8 cellular contexts compared by ENCODE assay signal in the genomic region with DNA sequence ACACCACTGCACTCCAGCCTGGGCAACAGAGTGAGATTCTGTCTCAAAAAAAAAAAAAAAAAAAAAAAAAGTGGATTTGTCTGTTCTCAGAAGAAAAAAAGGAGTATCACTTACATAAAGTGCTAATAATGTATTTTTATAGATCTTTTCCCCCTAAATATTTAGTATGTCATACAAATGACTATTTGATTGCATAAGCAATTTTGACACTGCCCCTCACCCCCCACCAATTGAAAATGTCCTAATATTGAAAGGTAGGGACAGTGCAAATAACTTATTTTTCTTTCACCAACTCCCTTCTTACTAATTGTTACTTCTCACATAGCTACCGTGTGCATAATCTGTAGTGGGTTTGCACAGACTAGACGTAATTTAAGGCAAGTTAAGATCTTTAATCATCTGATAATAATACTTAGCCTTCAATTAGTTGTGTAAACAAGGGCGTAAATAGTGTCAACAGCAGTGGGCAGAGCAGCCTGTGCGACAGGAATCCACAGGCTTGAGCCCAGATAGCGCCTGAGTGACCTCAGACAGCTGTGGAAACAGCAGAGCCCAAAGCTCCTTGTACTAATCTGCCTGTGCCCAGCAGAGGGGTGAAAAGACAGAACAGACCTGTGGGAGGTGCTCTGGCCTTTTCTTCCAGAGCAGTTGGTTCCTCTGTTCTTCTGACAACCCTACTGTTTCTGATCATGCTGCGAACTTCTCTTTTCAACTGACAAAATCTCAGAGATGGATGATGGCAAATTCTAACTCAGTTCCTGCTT. TPM values are rescaled to one million over a fixed set of nuclear protein-coding genes. Genes with fewer than 3 reads are reported as not detected.
A peak's percentile ranks its signal among the peaks of the same experiment; 100 is the strongest.
DNase-seq lines count a peak whose midpoint lies in the region; ATAC-seq and TF ChIP-seq lines count a peak whose summit lies in the region.

No MANE protein-coding gene starts in this region.

- H3K4me3 ChIP-seq in AG04449 (ENCODE audit: low read depth, low read length) (no peak overlapping the region), GM12864 (ENCODE audit: low read depth, low read length) (no peak overlapping the region), gastrocnemius medialis (no peak overlapping the region)

- POLR2A ChIA-PET in AG04449 (lab: Yijun Ruan, JAX), result interaction anchor here (0.6 kb wide), 1 partner anchor 13 kb away, joined by 3 read pairs; no protein-coding TSS in a partner anchor
- POLR2A ChIA-PET in activated CD8-positive, alpha-beta T cell treated with anti-CD3 and anti-CD28 coated beads for 36 hours (lab: Charles Lee), result interaction anchor here (0.7 to 0.8 kb wide), 4 partner anchors 15 to 66 kb away, joined by 3 to 4 read pairs (median 3); no protein-coding TSS in a partner anchor

- H3K27ac ChIP-seq in gastrocnemius medialis, result peak overlapping the region; percentile 54 to 80 (median 66)

- intact Hi-C loops in activated CD8-positive, alpha-beta T cell treated with anti-CD3 and anti-CD28 coated beads for 36 hours (cut with micrococcal nuclease), result loop anchor here (2.0 to 5.0 kb wide), 2 partner anchors 59 to 83 kb away; no protein-coding TSS in a partner anchor
- intact Hi-C loops in gastrocnemius medialis (cut with DNase I; ENCODE audit: low total_unique reads), result loop anchor here (1.0 to 2.0 kb wide), 3 partner anchors 13 to 58 kb away; no protein-coding TSS in a partner anchor

- H3K27me3 Mint-ChIP-seq in activated CD8-positive, alpha-beta T cell treated with anti-CD3 and anti-CD28 coated beads for 36 hours, result peaks cover 2% of the 10 kb centered on the region

- H3K9me3 Mint-ChIP-seq in activated CD8-positive, alpha-beta T cell treated with anti-CD3 and anti-CD28 coated beads for 36 hours, result no peaks in the 10 kb centered on the region

- H3K4me3 Mint-ChIP-seq in activated CD8-positive, alpha-beta T cell treated with anti-CD3 and anti-CD28 coated beads for 36 hours, result no peak overlapping the region

- in situ Hi-C loops in gastrocnemius medialis (cut with MboI; ENCODE audit: low sequenced_read_pairs in 4 of 4), result loop anchor here (5.0 to 10.0 kb wide), 4 partner anchors 49 to 63 kb away; a partner anchor contains a TSS

- no peak for TF ChIP-seq POLR2A in gastrocnemius medialis (IDR thresholded peaks at IDR 0.05)

- H3K9me3 ChIP-seq in gastrocnemius medialis, result no peaks in the 10 kb centered on the region

- no peak overlapping the region for H3K27ac Mint-ChIP-seq in activated CD8-positive, alpha-beta T cell treated with anti-CD3 and anti-CD28 coated beads for 36 hours

- H3K27me3 ChIP-seq in gastrocnemius medialis, result no peaks in the 10 kb centered on the region

- CTCF ChIA-PET in AG04449 (lab: Yijun Ruan, JAX), result interaction anchor here (0.9 to 11.0 kb wide), 4 partner anchors 21 to 82 kb away, joined by 3 to 148 read pairs (median 4); no protein-coding TSS in a partner anchor
- CTCF ChIA-PET in activated CD8-positive, alpha-beta T cell treated with anti-CD3 and anti-CD28 coated beads for 36 hours (lab: Charles Lee), result interaction anchor here (0.6 to 12.2 kb wide), 19 partner anchors 9 to 86 kb away, joined by 3 to 179 read pairs (median 4); a partner anchor contains a TSS

- peaks cover 7% of the 10 kb centered on the region for H3K36me3 Mint-ChIP-seq in activated CD8-positive, alpha-beta T cell treated with anti-CD3 and anti-CD28 coated beads for 36 hours (ENCODE audit: low read depth)

- DNase-seq in AG04449 (ENCODE audit: low read depth, low spot score) (no peak), GM12864 (ENCODE audit: low read depth) (peak; percentile 51), NCI-H748 treated with DMSO at 0.1 percent for 48 hours (lab: John Stamatoyannopoulos, UW) (peak; percentile 75), fibroblast of peridontal ligament (ENCODE audit: extremely low read depth) (peak; percentile 60), gastrocnemius medialis (peak; percentile 71 to 81)
- DNase-seq in activated CD8-positive, alpha-beta T cell treated with anti-CD3 and anti-CD28 coated beads for 36 hours, result peak; percentile 70

- no peaks in the 10 kb centered on the region for H3K36me3 ChIP-seq in gastrocnemius medialis

- peak; percentile 30 for ATAC-seq in HG02938 (IDR thresholded peaks at IDR 0.05; ENCODE audit: unreplicated experiment)
- ATAC-seq in activated CD8-positive, alpha-beta T cell treated with anti-CD3 and anti-CD28 coated beads for 36 hours, result peak; percentile 43
- ATAC-seq in gastrocnemius medialis, result peak; percentile 59 to 66
- no peak for ATAC-seq in GM19035 (IDR thresholded peaks at IDR 0.05; ENCODE audit: unreplicated experiment)

- H3K4me1 Mint-ChIP-seq in activated CD8-positive, alpha-beta T cell treated with anti-CD3 and anti-CD28 coated beads for 36 hours (ENCODE audit: low read depth), result peaks cover 25% of the 10 kb centered on the region

- peaks cover 9 to 12% of the 10 kb centered on the region in 2 donors for H3K4me1 ChIP-seq in gastrocnemius medialis

- TF ChIP-seq CTCF in AG04449 (IDR thresholded peaks at IDR 0.05; ENCODE audit: insufficient read depth, low read length, missing control alignments), result peak; percentile 10
- peak; percentile 78 for TF ChIP-seq CTCF in GM12864 (IDR thresholded peaks at IDR 0.05; ENCODE audit: low read depth, low read length, missing control alignments)
- TF ChIP-seq CTCF in activated CD8-positive, alpha-beta T cell treated with anti-CD3 and anti-CD28 coated beads for 36 hours (IDR thresholded peaks at IDR 0.05), result peak; percentile 65
- TF ChIP-seq CTCF in gastrocnemius medialis (IDR thresholded peaks at IDR 0.05 in 4 of 5, conservative IDR thresholded peaks at IDR 0.05 in 1 of 5), result peak; percentile 62 to 71 (median 65)

RNA-seq across cellular contexts. Expression of a gene that starts 4.5 kb away (rescaled TPM):
- 10 to 100 TPM; 39.8 to 41.3 TPM for total RNA-seq in activated CD8-positive, alpha-beta T cell treated with anti-CD3 and anti-CD28 coated beads for 36 hours
- 10 to 100 TPM; 18.7 to 39.8 (median 26.1) TPM for total RNA-seq in gastrocnemius medialis

RNA-seq across cellular contexts. Expression of a gene that starts 50.2 kb away (rescaled TPM):
- 10 to 100 TPM; 15.7 to 16.7 TPM for total RNA-seq in activated CD8-positive, alpha-beta T cell treated with anti-CD3 and anti-CD28 coated beads for 36 hours
- total RNA-seq in gastrocnemius medialis, result 1 to 10 TPM; 1.6 to 3.5 (median 3.0) TPM

Comparison
In these comparisons a context has a peak if more than half of its experiments do, and no peak if none do; other contexts are left out.
1. CTCF ChIP-seq: peak in every context shown above with its lines; median percentile 78 in GM12864; 65 in activated CD8-positive, alpha-beta T cell treated with anti-CD3 and anti-CD28 coated beads for 36 hours; 65 in gastrocnemius medialis; 10 in AG04449.